In the genomic region with DNA sequence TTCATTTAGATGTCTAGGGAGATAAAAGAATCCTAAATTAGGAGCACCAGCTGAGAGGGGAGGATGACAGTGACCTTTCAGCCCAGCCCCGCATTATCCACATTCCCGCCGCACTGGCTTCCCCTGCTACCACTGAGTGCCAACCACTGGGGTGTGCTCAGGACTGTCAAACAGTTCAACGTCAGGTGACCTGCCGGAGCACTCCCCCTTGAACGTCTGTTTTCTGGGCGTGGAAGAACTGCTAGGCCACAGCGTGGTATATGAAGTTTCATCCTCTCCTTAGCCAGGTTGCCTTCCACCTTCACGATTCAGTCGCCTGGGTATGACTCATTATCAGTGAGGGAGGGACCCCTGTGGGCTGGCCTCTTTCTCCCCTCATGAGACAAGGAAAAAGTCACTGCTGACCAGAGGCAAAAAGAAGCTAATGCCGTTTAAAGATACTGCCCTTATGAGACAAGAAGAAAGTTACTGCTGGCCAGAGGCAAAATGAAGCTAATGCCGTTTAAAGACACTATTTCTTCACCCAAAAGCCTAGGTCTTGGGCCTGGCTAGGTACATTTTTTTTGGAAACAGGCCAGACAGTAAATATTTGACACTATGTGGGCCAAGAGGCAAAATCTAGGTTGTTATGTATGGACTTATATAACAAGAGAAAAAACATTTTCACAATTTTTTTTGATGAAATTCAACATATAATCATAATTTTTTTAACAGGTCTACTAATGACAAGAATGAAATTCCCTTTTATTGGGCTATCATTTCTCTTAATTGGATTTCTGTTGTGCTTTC, we compare ENCODE assay signal across 8 cellular contexts. TPM values are rescaled to one million over a fixed set of nuclear protein-coding genes. Genes with fewer than 3 reads are reported as not detected.
A peak's percentile ranks its signal among the peaks of the same experiment; 100 is the strongest.
DNase-seq lines count a peak whose midpoint lies in the region; TF ChIP-seq lines count a peak whose summit lies in the region.

No MANE protein-coding gene starts in this region.

- no peaks in the 10 kb centered on the region for H3K36me3 ChIP-seq in mammary epithelial cell (ENCODE audit: insufficient read depth, low read length)
- peaks cover 1 to 15% (median 8%) of the 10 kb centered on the region in 4 donors for H3K36me3 ChIP-seq in liver (ENCODE audit: control insufficient read depth in 4 of 4, insufficient read depth in 3 of 4, low read depth in 1 of 4, low read length in 3 of 4)
- H3K36me3 ChIP-seq in thyroid gland: peaks cover 5 to 6% of the 10 kb centered on the region in 2 donors
- peaks cover 6 to 24% of the 10 kb centered on the region in 2 experiments for H3K36me3 ChIP-seq in mesenchymal stem cell (ENCODE audit: control insufficient read depth in 1 of 2, insufficient read depth in 2 of 2, low read depth in 1 of 2, low read length in 2 of 2)

- H3K4me3 ChIP-seq in mammary epithelial cell (replicated peaks in 1 of 3; ENCODE audit: insufficient read depth in 1 of 3, low read depth in 2 of 3, low read length in 3 of 3) (no peak overlapping the region), liver (ENCODE audit: low read depth in 1 of 3, low read length in 3 of 3) (no peak overlapping the region), thyroid gland (replicated peaks in 1 of 3) (no peak overlapping the region), mesenchymal stem cell (ENCODE audit: insufficient read depth in 1 of 2, low read depth in 1 of 2, low read length in 2 of 2) (no peak overlapping the region)

- H2AFZ ChIP-seq in mammary epithelial cell (ENCODE audit: low read depth, low read length) (peak overlapping the region; percentile 41), mesenchymal stem cell (ENCODE audit: low read depth, low read length) (no peak overlapping the region)

- TF ChIP-seq CTCF in mammary epithelial cell (conservative IDR thresholded peaks at IDR 0.05 in 1 of 2, IDR thresholded peaks at IDR 0.05 in 1 of 2; ENCODE audit: extremely low read depth in 1 of 2, insufficient read depth in 1 of 2, low read depth in 1 of 2, low read length in 2 of 2): no peak
- TF ChIP-seq CTCF in liver (IDR thresholded peaks at IDR 0.05; ENCODE audit: low read depth, low read length, missing input control): no peak
- no peak for TF ChIP-seq CTCF in thyroid gland (IDR thresholded peaks at IDR 0.05)

- no peak overlapping the region for H3K27ac ChIP-seq in mammary epithelial cell (ENCODE audit: insufficient read depth, low read depth, low read length)
- peak overlapping the region; percentile 26 to 83 for H3K27ac ChIP-seq in liver (ENCODE audit: low read depth in 1 of 2, low read length in 2 of 2)
- H3K27ac ChIP-seq in thyroid gland: peak overlapping the region; percentile 56 to 69 (median 61)
- no peak overlapping the region for H3K27ac ChIP-seq in mesenchymal stem cell (ENCODE audit: low read length, poor library complexity, severe bottlenecking)

- H2BK15ac ChIP-seq in mesenchymal stem cell (ENCODE audit: low read depth, poor library complexity, severe bottlenecking): no peak overlapping the region

- no peaks in the 10 kb centered on the region for H4K20me1 ChIP-seq in mammary epithelial cell (ENCODE audit: insufficient read depth, low read length)

- no TSS peak for BruUV-seq in mammary epithelial cell (replicated peaks; lab: Mats Ljungman, UMichigan)

- H4K8ac ChIP-seq in mesenchymal stem cell (ENCODE audit: low read length): no peak overlapping the region

- H3K14ac ChIP-seq in mesenchymal stem cell (ENCODE audit: low read length in 2 of 2): no peak overlapping the region

- H2BK12ac ChIP-seq in mesenchymal stem cell (ENCODE audit: low read length in 2 of 2): no peak overlapping the region

- 58% methylated on average over 12 of the region's 12 CpGs for WGBS in mammary epithelial cell (ENCODE audit: low coverage, missing lambda C conversion rate)
- WGBS in liver: 30% methylated on average over 12 of the region's 12 CpGs
- WGBS in thyroid gland, 2 donors: 61 to 64% methylated on average over 12 of the region's 12 CpGs
- 60% methylated on average over 11 of the region's 12 CpGs for WGBS in mesenchymal stem cell

- peak; percentile 51 to 64 for TF ChIP-seq RAD21 in liver (IDR thresholded peaks at IDR 0.05)

- peak in 1 of 2 donors; percentile 22 for TF ChIP-seq POLR2A in thyroid gland (IDR thresholded peaks at IDR 0.05)

- H3K4me2 ChIP-seq in mammary epithelial cell (ENCODE audit: insufficient read depth, low read depth, low read length) (peak overlapping the region; percentile 10), mesenchymal stem cell (ENCODE audit: low read length, poor library complexity, severe bottlenecking) (no peak overlapping the region)

- intact Hi-C loops in mammary epithelial cell (cut with micrococcal nuclease) (loop anchor here (10.0 kb wide), 1 partner anchor 811 kb away; a partner anchor contains a TSS), thyroid gland (cut with DNase I) (loop anchor here (10.0 kb wide), 1 partner anchor 59 kb away; a partner anchor contains a TSS)

- H2BK120ac ChIP-seq in mesenchymal stem cell (ENCODE audit: low read depth, low read length): no peak overlapping the region

- no peak overlapping the region for H2BK5ac ChIP-seq in mesenchymal stem cell (ENCODE audit: low read depth, low read length, poor library complexity, severe bottlenecking)

- in situ Hi-C loops in mammary epithelial cell (cut with MboI; ENCODE audit: low sequenced_read_pairs in 2 of 2): no loop called here

- H3K79me2 ChIP-seq in mammary epithelial cell (ENCODE audit: insufficient read depth, low read length): peaks cover 34% of the 10 kb centered on the region

- H3K9me3 ChIP-seq in mammary epithelial cell (replicated peaks; ENCODE audit: insufficient read depth, low read length): no peaks in the 10 kb centered on the region
- H3K9me3 ChIP-seq in liver (ENCODE audit: control insufficient read depth in 4 of 4, low read length in 3 of 4): no peaks in the 10 kb centered on the region
- no peaks in the 10 kb centered on the region for H3K9me3 ChIP-seq in thyroid gland
- H3K9me3 ChIP-seq in mesenchymal stem cell (ENCODE audit: control insufficient read depth, low read length): no peaks in the 10 kb centered on the region

- no peak overlapping the region for H3K9ac ChIP-seq in mammary epithelial cell (ENCODE audit: insufficient read depth, low read length)
- H3K9ac ChIP-seq in liver (ENCODE audit: low read depth in 1 of 2, low read length in 2 of 2): peak overlapping the region in 1 of 2 donors; percentile 77
- H3K9ac ChIP-seq in mesenchymal stem cell (ENCODE audit: low read length): no peak overlapping the region

- H4K91ac ChIP-seq in mesenchymal stem cell (ENCODE audit: low read length): no peak overlapping the region

- CTCF ChIA-PET in mammary epithelial cell (lab: Charles Lee; ENCODE audit: low non-redundant PET): interaction anchor here (0.9 kb wide), 1 partner anchor 118 kb away, joined by 4 read pairs; no protein-coding TSS in a partner anchor

- peaks cover 33% of the 10 kb centered on the region for H3K4me1 ChIP-seq in mammary epithelial cell (ENCODE audit: insufficient read depth, low read length)
- H3K4me1 ChIP-seq in liver (ENCODE audit: control insufficient read depth in 4 of 4, insufficient read depth in 4 of 4, low read length in 3 of 4): peaks cover 7 to 39% (median 35%) of the 10 kb centered on the region in 4 donors
- H3K4me1 ChIP-seq in thyroid gland: peaks cover 15 to 26% of the 10 kb centered on the region in 2 donors
- H3K4me1 ChIP-seq in mesenchymal stem cell (ENCODE audit: control insufficient read depth, insufficient read depth, low read depth, low read length): peaks cover 9% of the 10 kb centered on the region

- no peak overlapping the region for H3K23ac ChIP-seq in mesenchymal stem cell (ENCODE audit: low read length in 2 of 2)

- no peak overlapping the region for H2AK5ac ChIP-seq in mesenchymal stem cell (ENCODE audit: low read length, severe bottlenecking)

- H3K27me3 ChIP-seq in mammary epithelial cell (ENCODE audit: insufficient read depth, low read length) (no peaks in the 10 kb centered on the region), liver (ENCODE audit: control insufficient read depth in 4 of 4, insufficient read depth in 4 of 4, low read length in 3 of 4) (no peaks in the 10 kb centered on the region), thyroid gland (no peaks in the 10 kb centered on the region), mesenchymal stem cell (ENCODE audit: control insufficient read depth in 1 of 2, insufficient read depth in 1 of 2, low read length in 2 of 2) (no peaks in the 10 kb centered on the region)

- dilution Hi-C loops in mammary epithelial cell (cut with HindIII; ENCODE audit: low sequenced_read_pairs): no loop called here

- no peak overlapping the region for H3K18ac ChIP-seq in mesenchymal stem cell (ENCODE audit: low read depth in 1 of 2, low read length in 2 of 2)

- peaks cover 13% of the 10 kb centered on the region for H3K79me1 ChIP-seq in mesenchymal stem cell (replicated peaks; ENCODE audit: low read length, poor library complexity, severe bottlenecking)

- DNase-seq in activated T-cell treated with anti-CD3 and anti-CD28 coated beads, Interleukin-2, amount 50 U/mL, for 1 hour: peak; percentile 29
- DNase-seq in activated T-cell treated with anti-CD3 and anti-CD28 coated beads for 4 hours: no peak
- DNase-seq in mammary epithelial cell: peak; percentile 23
- DNase-seq in thyroid gland: peak; percentile 70 to 73
- DNase-seq in NCI-H345 (lab: John Stamatoyannopoulos, UW): no peak
- DNase-seq in mesenchymal stem cell: no peak
- DNase-seq in cortex of kidney (lab: John Stamatoyannopoulos, UW): no peak

- H3K4ac ChIP-seq in mesenchymal stem cell (ENCODE audit: low read depth in 1 of 2, low read length in 2 of 2): no peak overlapping the region

RNA-seq across cellular contexts. Expression of a gene that starts 4.6 kb away (rescaled TPM):
- total RNA-seq in mammary epithelial cell: 10 to 100 TPM; 13.7 to 24.3 TPM
- polyA plus RNA-seq in mammary epithelial cell: 18.0 TPM
- polyA minus RNA-seq in mammary epithelial cell: 2.6 TPM
- 10 to 100 TPM in 1 of 2 donors, 1 to 10 TPM in 1; 6.8 to 17.7 TPM for total RNA-seq in liver
- polyA plus RNA-seq in liver: 10 to 100 TPM; 14.2 to 32.2 TPM
- 10 to 100 TPM; 20.8 to 53.8 (median 28.1) TPM for total RNA-seq in thyroid gland
- polyA plus RNA-seq in mesenchymal stem cell (2013, experiment 1 of 2): 16.4 TPM
- 16.6 TPM for polyA plus RNA-seq in mesenchymal stem cell (2013, experiment 2 of 2)

RNA-seq across cellular contexts. Expression of a gene that starts 4.9 kb away (rescaled TPM):
- total RNA-seq in mammary epithelial cell (10 to 100 TPM; 31.8 to 53.1 TPM), liver (10 to 100 TPM; 26.9 to 29.7 TPM), thyroid gland (10 to 100 TPM; 34.7 to 36.6 (median 35.6) TPM)
- polyA plus RNA-seq in mammary epithelial cell (40.1 TPM), liver (10 to 100 TPM; 19.8 to 26.9 TPM)
- polyA minus RNA-seq in mammary epithelial cell: 43.9 TPM
- polyA plus RNA-seq in mesenchymal stem cell (2013, experiment 1 of 2): 35.9 TPM
- polyA plus RNA-seq in mesenchymal stem cell (2013, experiment 2 of 2): 36.4 TPM

RNA-seq across cellular contexts. Expression of a gene that starts 55.3 kb away (rescaled TPM):
- total RNA-seq in mammary epithelial cell (10 to 100 TPM; 21.7 to 22.8 TPM), liver (10 to 100 TPM; 15.6 to 19.7 TPM), thyroid gland (10 to 100 TPM; 31.4 to 46.5 (median 37.6) TPM)
- polyA plus RNA-seq in mammary epithelial cell (8.0 TPM), liver (1 to 10 TPM; 5.1 to 7.0 TPM)
- polyA minus RNA-seq in mammary epithelial cell: 8.3 TPM
- polyA plus RNA-seq in mesenchymal stem cell (2013, experiment 1 of 2): 10.2 TPM
- polyA plus RNA-seq in mesenchymal stem cell (2013, experiment 2 of 2): 10.4 TPM

Comparison
In these comparisons a context has a peak if more than half of its experiments do, and no peak if none do; other contexts are left out.
1. DNase-seq: peak in activated T-cell treated with anti-CD3 and anti-CD28 coated beads, Interleukin-2, amount 50 U/mL, for 1 hour (single experiment), mammary epithelial cell (single experiment) and thyroid gland (2 of 2); none in activated T-cell treated with anti-CD3 and anti-CD28 coated beads for 4 hours (single experiment), NCI-H345 (single experiment), mesenchymal stem cell (single experiment) and cortex of kidney (single experiment).
2. H3K27ac ChIP-seq: peak in liver (2 of 2) and thyroid gland (3 of 3); none in mammary epithelial cell (single experiment) and mesenchymal stem cell (single experiment).